Comparison of ENCODE assay signal across 1 cellular context in the genomic region with DNA sequence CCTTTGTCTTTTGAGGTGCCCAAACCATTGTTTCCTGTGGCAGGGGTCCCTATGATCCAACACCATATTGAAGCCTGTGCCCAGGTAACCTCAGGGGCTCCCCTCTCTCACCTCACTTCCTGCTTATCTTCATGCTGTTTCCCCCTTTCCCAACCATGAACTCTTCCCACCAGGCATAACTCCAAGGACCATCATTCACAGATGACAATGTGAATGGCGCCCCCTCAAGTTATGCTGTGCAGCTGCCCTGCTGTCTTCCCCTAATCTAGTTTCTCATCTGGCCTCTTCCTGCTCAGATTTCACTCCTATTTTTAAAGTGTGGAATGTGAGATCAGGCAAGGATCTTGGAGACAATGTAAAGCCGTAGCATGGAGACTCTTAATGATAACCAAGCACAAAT.
TF ChIP-seq lines count a peak whose summit lies in the region.

No MANE protein-coding gene starts in this region.

TF ChIP-seq in GM23338, 12 proteins besides CTCF, POLR2A, EP300 and RAD21 (continued from another document):
- TF ChIP-seq, protein P1, sequence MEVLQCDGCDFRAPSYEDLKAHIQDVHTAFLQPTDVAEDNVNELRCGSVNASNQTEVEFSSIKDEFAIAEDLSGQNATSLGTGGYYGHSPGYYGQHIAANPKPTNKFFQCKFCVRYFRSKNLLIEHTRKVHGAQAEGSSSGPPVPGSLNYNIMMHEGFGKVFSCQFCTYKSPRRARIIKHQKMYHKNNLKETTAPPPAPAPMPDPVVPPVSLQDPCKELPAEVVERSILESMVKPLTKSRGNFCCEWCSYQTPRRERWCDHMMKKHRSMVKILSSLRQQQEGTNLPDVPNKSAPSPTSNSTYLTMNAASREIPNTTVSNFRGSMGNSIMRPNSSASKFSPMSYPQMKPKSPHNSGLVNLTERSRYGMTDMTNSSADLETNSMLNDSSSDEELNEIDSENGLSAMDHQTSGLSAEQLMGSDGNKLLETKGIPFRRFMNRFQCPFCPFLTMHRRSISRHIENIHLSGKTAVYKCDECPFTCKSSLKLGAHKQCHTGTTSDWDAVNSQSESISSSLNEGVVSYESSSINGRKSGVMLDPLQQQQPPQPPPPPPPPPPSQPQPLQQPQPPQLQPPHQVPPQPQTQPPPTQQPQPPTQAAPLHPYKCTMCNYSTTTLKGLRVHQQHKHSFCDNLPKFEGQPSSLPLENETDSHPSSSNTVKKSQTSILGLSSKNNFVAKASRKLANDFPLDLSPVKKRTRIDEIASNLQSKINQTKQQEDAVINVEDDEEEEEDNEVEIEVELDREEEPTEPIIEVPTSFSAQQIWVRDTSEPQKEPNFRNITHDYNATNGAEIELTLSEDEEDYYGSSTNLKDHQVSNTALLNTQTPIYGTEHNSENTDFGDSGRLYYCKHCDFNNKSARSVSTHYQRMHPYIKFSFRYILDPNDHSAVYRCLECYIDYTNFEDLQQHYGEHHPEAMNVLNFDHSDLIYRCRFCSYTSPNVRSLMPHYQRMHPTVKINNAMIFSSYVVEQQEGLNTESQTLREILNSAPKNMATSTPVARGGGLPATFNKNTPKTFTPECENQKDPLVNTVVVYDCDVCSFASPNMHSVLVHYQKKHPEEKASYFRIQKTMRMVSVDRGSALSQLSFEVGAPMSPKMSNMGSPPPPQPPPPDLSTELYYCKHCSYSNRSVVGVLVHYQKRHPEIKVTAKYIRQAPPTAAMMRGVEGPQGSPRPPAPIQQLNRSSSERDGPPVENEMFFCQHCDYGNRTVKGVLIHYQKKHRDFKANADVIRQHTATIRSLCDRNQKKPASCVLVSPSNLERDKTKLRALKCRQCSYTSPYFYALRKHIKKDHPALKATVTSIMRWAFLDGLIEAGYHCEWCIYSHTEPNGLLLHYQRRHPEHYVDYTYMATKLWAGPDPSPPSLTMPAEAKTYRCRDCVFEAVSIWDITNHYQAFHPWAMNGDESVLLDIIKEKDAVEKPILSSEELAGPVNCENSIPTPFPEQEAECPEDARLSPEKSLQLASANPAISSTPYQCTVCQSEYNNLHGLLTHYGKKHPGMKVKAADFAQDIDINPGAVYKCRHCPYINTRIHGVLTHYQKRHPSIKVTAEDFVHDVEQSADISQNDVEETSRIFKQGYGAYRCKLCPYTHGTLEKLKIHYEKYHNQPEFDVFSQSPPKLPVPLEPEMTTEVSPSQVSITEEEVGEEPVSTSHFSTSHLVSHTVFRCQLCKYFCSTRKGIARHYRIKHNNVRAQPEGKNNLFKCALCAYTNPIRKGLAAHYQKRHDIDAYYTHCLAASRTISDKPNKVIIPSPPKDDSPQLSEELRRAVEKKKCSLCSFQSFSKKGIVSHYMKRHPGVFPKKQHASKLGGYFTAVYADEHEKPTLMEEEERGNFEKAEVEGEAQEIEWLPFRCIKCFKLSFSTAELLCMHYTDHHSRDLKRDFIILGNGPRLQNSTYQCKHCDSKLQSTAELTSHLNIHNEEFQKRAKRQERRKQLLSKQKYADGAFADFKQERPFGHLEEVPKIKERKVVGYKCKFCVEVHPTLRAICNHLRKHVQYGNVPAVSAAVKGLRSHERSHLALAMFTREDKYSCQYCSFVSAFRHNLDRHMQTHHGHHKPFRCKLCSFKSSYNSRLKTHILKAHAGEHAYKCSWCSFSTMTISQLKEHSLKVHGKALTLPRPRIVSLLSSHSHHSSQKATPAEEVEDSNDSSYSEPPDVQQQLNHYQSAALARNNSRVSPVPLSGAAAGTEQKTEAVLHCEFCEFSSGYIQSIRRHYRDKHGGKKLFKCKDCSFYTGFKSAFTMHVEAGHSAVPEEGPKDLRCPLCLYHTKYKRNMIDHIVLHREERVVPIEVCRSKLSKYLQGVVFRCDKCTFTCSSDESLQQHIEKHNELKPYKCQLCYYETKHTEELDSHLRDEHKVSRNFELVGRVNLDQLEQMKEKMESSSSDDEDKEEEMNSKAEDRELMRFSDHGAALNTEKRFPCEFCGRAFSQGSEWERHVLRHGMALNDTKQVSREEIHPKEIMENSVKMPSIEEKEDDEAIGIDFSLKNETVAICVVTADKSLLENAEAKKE (CRISPR knock-in tag; IDR thresholded peaks at IDR 0.05), result no peak
- TF ChIP-seq, protein P2, sequence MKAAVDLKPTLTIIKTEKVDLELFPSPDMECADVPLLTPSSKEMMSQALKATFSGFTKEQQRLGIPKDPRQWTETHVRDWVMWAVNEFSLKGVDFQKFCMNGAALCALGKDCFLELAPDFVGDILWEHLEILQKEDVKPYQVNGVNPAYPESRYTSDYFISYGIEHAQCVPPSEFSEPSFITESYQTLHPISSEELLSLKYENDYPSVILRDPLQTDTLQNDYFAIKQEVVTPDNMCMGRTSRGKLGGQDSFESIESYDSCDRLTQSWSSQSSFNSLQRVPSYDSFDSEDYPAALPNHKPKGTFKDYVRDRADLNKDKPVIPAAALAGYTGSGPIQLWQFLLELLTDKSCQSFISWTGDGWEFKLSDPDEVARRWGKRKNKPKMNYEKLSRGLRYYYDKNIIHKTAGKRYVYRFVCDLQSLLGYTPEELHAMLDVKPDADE (IDR thresholded peaks at IDR 0.05), result no peak
- TF ChIP-seq ZNF331 (CRISPR knock-in tag; IDR thresholded peaks at IDR 0.05; ENCODE audit: low read depth) (no peak), STAT1 (IDR thresholded peaks at IDR 0.05; ENCODE audit: unreplicated experiment) (no peak), CREB1 (CRISPR knock-in tag; IDR thresholded peaks at IDR 0.05; ENCODE audit: low read depth) (no peak), ZNF114 (CRISPR knock-in tag; IDR thresholded peaks at IDR 0.05) (no peak), EZH2phosphoT487 (IDR thresholded peaks at IDR 0.05; ENCODE audit: unreplicated experiment) (no peak), JUNB (IDR thresholded peaks at IDR 0.05; ENCODE audit: unreplicated experiment) (no peak)
- TF ChIP-seq, protein P3, sequence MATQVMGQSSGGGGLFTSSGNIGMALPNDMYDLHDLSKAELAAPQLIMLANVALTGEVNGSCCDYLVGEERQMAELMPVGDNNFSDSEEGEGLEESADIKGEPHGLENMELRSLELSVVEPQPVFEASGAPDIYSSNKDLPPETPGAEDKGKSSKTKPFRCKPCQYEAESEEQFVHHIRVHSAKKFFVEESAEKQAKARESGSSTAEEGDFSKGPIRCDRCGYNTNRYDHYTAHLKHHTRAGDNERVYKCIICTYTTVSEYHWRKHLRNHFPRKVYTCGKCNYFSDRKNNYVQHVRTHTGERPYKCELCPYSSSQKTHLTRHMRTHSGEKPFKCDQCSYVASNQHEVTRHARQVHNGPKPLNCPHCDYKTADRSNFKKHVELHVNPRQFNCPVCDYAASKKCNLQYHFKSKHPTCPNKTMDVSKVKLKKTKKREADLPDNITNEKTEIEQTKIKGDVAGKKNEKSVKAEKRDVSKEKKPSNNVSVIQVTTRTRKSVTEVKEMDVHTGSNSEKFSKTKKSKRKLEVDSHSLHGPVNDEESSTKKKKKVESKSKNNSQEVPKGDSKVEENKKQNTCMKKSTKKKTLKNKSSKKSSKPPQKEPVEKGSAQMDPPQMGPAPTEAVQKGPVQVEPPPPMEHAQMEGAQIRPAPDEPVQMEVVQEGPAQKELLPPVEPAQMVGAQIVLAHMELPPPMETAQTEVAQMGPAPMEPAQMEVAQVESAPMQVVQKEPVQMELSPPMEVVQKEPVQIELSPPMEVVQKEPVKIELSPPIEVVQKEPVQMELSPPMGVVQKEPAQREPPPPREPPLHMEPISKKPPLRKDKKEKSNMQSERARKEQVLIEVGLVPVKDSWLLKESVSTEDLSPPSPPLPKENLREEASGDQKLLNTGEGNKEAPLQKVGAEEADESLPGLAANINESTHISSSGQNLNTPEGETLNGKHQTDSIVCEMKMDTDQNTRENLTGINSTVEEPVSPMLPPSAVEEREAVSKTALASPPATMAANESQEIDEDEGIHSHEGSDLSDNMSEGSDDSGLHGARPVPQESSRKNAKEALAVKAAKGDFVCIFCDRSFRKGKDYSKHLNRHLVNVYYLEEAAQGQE (IDR thresholded peaks at IDR 0.05; ENCODE audit: unreplicated experiment), result no peak
